ENCODE assay signal across 11 cellular contexts in genomic region chr9:34629492-34629809, GRCh38. TPM values are rescaled to one million over a fixed set of nuclear protein-coding genes. Genes with fewer than 3 reads are reported as not detected.
DNase-seq lines count a peak whose midpoint lies in the region; ATAC-seq and TF ChIP-seq lines count a peak whose summit lies in the region.
"Had no signal": no experiment of that assay in that cellular context is flagged by ENCODE, and none has a peak within 500 bp of the region (broad histone marks: within the 10 kb centered on the region; RNA-seq: fewer than 3 reads in every experiment).

No MANE protein-coding gene starts in this region.

- no peak for ATAC-seq in stimulated activated naive CD8-positive, alpha-beta T cell treated with anti-CD3 and anti-CD28 coated beads, Interleukin-15, amount 100 ng/mL, for 72 hours

- H3K27me3 Mint-ChIP-seq in activated T-cell treated with anti-CD3 and anti-CD28 coated beads, Interleukin-2, amount 50 U/mL, for 24 hours, result peaks cover 58% of the 10 kb centered on the region
- H3K27me3 Mint-ChIP-seq in activated T-helper 1 cell treated with anti-CD3 and anti-CD28 coated beads, Interleukin-12 subunit alpha, Interleukin-12 subunit beta, Interleukin-2, Interleukin-4 antibody, amounts not matched to agents 30 ng/mL and 10 ng/mL and 1 ng/mL, durations not matched to agents 14 hours and 24 hours and 36 hours (ENCODE audit: insufficient read depth), result peaks cover 51% of the 10 kb centered on the region
- H3K27me3 Mint-ChIP-seq in stimulated activated naive CD8-positive, alpha-beta T cell treated with anti-CD3 and anti-CD28 coated beads, Interleukin-15, amount 100 ng/mL, for 72 hours, result peaks cover 65% of the 10 kb centered on the region

- peak overlapping the region; percentile 54 for H3K4me3 ChIP-seq in iPS-20b (ENCODE audit: low read length)

- no peak overlapping the region for H3K9ac ChIP-seq in iPS-20b (ENCODE audit: low read depth, low read length)

- no peak for TF ChIP-seq CTCF in GM10266 (IDR thresholded peaks at IDR 0.05; ENCODE audit: control insufficient read depth, insufficient read depth, low read depth, missing control alignments)

- H3K9me3 Mint-ChIP-seq in activated T-cell treated with anti-CD3 and anti-CD28 coated beads, Interleukin-2, amount 50 U/mL, for 24 hours, result no peaks in the 10 kb centered on the region
- H3K9me3 Mint-ChIP-seq in activated T-helper 1 cell treated with anti-CD3 and anti-CD28 coated beads, Interleukin-12 subunit alpha, Interleukin-12 subunit beta, Interleukin-2, Interleukin-4 antibody, amounts not matched to agents 30 ng/mL and 10 ng/mL and 1 ng/mL, durations not matched to agents 14 hours and 24 hours and 36 hours, result no peaks in the 10 kb centered on the region
- H3K9me3 Mint-ChIP-seq in stimulated activated naive CD8-positive, alpha-beta T cell treated with anti-CD3 and anti-CD28 coated beads, Interleukin-15, amount 100 ng/mL, for 72 hours, result no peaks in the 10 kb centered on the region

- peaks cover 6% of the 10 kb centered on the region for H3K36me3 Mint-ChIP-seq in activated T-cell treated with anti-CD3 and anti-CD28 coated beads, Interleukin-2, amount 50 U/mL, for 24 hours (ENCODE audit: low read depth)
- H3K36me3 Mint-ChIP-seq in activated T-helper 1 cell treated with anti-CD3 and anti-CD28 coated beads, Interleukin-12 subunit alpha, Interleukin-12 subunit beta, Interleukin-2, Interleukin-4 antibody, amounts not matched to agents 30 ng/mL and 10 ng/mL and 1 ng/mL, durations not matched to agents 14 hours and 24 hours and 36 hours (ENCODE audit: low read depth), result peaks cover 20% of the 10 kb centered on the region

- no peak overlapping the region for H3K27ac Mint-ChIP-seq in activated T-cell treated with anti-CD3 and anti-CD28 coated beads, Interleukin-2, amount 50 U/mL, for 24 hours
- H3K27ac Mint-ChIP-seq in activated T-helper 1 cell treated with anti-CD3 and anti-CD28 coated beads, Interleukin-12 subunit alpha, Interleukin-12 subunit beta, Interleukin-2, Interleukin-4 antibody, amounts not matched to agents 30 ng/mL and 10 ng/mL and 1 ng/mL, durations not matched to agents 14 hours and 24 hours and 36 hours, result no peak overlapping the region
- no peak overlapping the region for H3K27ac Mint-ChIP-seq in stimulated activated naive CD8-positive, alpha-beta T cell treated with anti-CD3 and anti-CD28 coated beads, Interleukin-15, amount 100 ng/mL, for 72 hours

- H3K36me3 ChIP-seq in iPS-20b (ENCODE audit: insufficient read depth, low read depth, low read length), result no peaks in the 10 kb centered on the region

- intact Hi-C loops in activated T-helper 1 cell treated with anti-CD3 and anti-CD28 coated beads, Interleukin-12 subunit alpha, Interleukin-12 subunit beta, Interleukin-2, Interleukin-4 antibody, amounts not matched to agents 30 ng/mL and 10 ng/mL and 1 ng/mL, durations not matched to agents 14 hours and 24 hours and 36 hours (cut with micrococcal nuclease), result loop anchor here (1.0 kb wide), 1 partner anchor 17 kb away; the partner anchor contains the start of gene RPP25L

- peaks cover 21% of the 10 kb centered on the region for H3K4me1 Mint-ChIP-seq in activated T-cell treated with anti-CD3 and anti-CD28 coated beads, Interleukin-2, amount 50 U/mL, for 24 hours (ENCODE audit: low read depth)
- peaks cover 22% of the 10 kb centered on the region for H3K4me1 Mint-ChIP-seq in activated T-helper 1 cell treated with anti-CD3 and anti-CD28 coated beads, Interleukin-12 subunit alpha, Interleukin-12 subunit beta, Interleukin-2, Interleukin-4 antibody, amounts not matched to agents 30 ng/mL and 10 ng/mL and 1 ng/mL, durations not matched to agents 14 hours and 24 hours and 36 hours (ENCODE audit: low read depth)
- H3K4me1 Mint-ChIP-seq in stimulated activated naive CD8-positive, alpha-beta T cell treated with anti-CD3 and anti-CD28 coated beads, Interleukin-15, amount 100 ng/mL, for 72 hours, result peaks cover 27% of the 10 kb centered on the region

- H3K27ac ChIP-seq in iPS-20b (ENCODE audit: low read length), result no peak overlapping the region

- DNase-seq in activated T-cell treated with anti-CD3 and anti-CD28 coated beads, Interleukin-2, amount 50 U/mL, for 24 hours, result no peak
- no peak for DNase-seq in activated T-cell treated with anti-CD3 and anti-CD28 coated beads, Interleukin-2, amount 50 U/mL, for 48 hours
- DNase-seq in activated T-helper 1 cell treated with anti-CD3 and anti-CD28 coated beads, Interleukin-12 subunit alpha, Interleukin-12 subunit beta, Interleukin-2, Interleukin-4 antibody, amounts not matched to agents 30 ng/mL and 10 ng/mL and 1 ng/mL, durations not matched to agents 14 hours and 24 hours and 36 hours (ENCODE audit: low spot score), result no peak
- DNase-seq in stimulated activated naive CD8-positive, alpha-beta T cell treated with anti-CD3 and anti-CD28 coated beads, Interleukin-15, amount 100 ng/mL, for 72 hours, result no peak
- DNase-seq in NK-92 (lab: John Stamatoyannopoulos, UW; ENCODE audit: unreplicated experiment) (no peak), OCI-M1 (lab: John Stamatoyannopoulos, UW) (no peak), GM10266 (ENCODE audit: extremely low spot score) (no peak)
- DNase-seq: NCI-H510A treated with DMSO at 0.1 percent for 48 hours had no signal

- H3K27me3 ChIP-seq in iPS-20b (ENCODE audit: insufficient read depth, low read length), result peaks cover 86% of the 10 kb centered on the region

- H3K4me3 Mint-ChIP-seq in activated T-cell treated with anti-CD3 and anti-CD28 coated beads, Interleukin-2, amount 50 U/mL, for 24 hours, result peak overlapping the region; percentile 68
- peak overlapping the region; percentile 74 for H3K4me3 Mint-ChIP-seq in activated T-helper 1 cell treated with anti-CD3 and anti-CD28 coated beads, Interleukin-12 subunit alpha, Interleukin-12 subunit beta, Interleukin-2, Interleukin-4 antibody, amounts not matched to agents 30 ng/mL and 10 ng/mL and 1 ng/mL, durations not matched to agents 14 hours and 24 hours and 36 hours
- peak overlapping the region; percentile 81 for H3K4me3 Mint-ChIP-seq in stimulated activated naive CD8-positive, alpha-beta T cell treated with anti-CD3 and anti-CD28 coated beads, Interleukin-15, amount 100 ng/mL, for 72 hours

- H3K9me3 ChIP-seq in iPS-20b (ENCODE audit: insufficient read depth, low read depth, low read length), result no peaks in the 10 kb centered on the region

- peaks cover 3% of the 10 kb centered on the region; the same call in 1 of the 2 replicates for H3K4me1 ChIP-seq in iPS-20b (ENCODE audit: insufficient read depth, low read length)

RNA-seq across cellular contexts. Expression of gene ARID3C, which starts 0.6 kb away (rescaled TPM):
- total RNA-seq in activated T-helper 1 cell treated with anti-CD3 and anti-CD28 coated beads, Interleukin-12 subunit alpha, Interleukin-12 subunit beta, Interleukin-2, Interleukin-4 antibody, amounts not matched to agents 30 ng/mL and 10 ng/mL and 1 ng/mL, durations not matched to agents 14 hours and 24 hours and 36 hours, result 0.23 TPM in 1 of 2 replicates, not detected in the other
- total RNA-seq: M059J, right cardiac atrium had no signal

RNA-seq across cellular contexts. Expression of gene SIGMAR1, which starts 8.1 kb away (rescaled TPM):
- total RNA-seq in activated T-helper 1 cell treated with anti-CD3 and anti-CD28 coated beads, Interleukin-12 subunit alpha, Interleukin-12 subunit beta, Interleukin-2, Interleukin-4 antibody, amounts not matched to agents 30 ng/mL and 10 ng/mL and 1 ng/mL, durations not matched to agents 14 hours and 24 hours and 36 hours, result 128 and 130 TPM in 2 replicates

RNA-seq across cellular contexts. Expression of gene DCTN3, which starts 9.2 kb away (rescaled TPM):
- total RNA-seq in activated T-helper 1 cell treated with anti-CD3 and anti-CD28 coated beads, Interleukin-12 subunit alpha, Interleukin-12 subunit beta, Interleukin-2, Interleukin-4 antibody, amounts not matched to agents 30 ng/mL and 10 ng/mL and 1 ng/mL, durations not matched to agents 14 hours and 24 hours and 36 hours, result 59.3 and 62.2 TPM in 2 replicates

RNA-seq across cellular contexts. Expression of gene GALT, which starts 17.0 kb away (rescaled TPM):
- total RNA-seq in activated T-helper 1 cell treated with anti-CD3 and anti-CD28 coated beads, Interleukin-12 subunit alpha, Interleukin-12 subunit beta, Interleukin-2, Interleukin-4 antibody, amounts not matched to agents 30 ng/mL and 10 ng/mL and 1 ng/mL, durations not matched to agents 14 hours and 24 hours and 36 hours, result 72.0 and 73.7 TPM in 2 replicates

RNA-seq across cellular contexts. Expression of gene RPP25L, which starts 17.6 kb away (rescaled TPM):
- 37.5 and 40.2 TPM in 2 replicates for total RNA-seq in activated T-helper 1 cell treated with anti-CD3 and anti-CD28 coated beads, Interleukin-12 subunit alpha, Interleukin-12 subunit beta, Interleukin-2, Interleukin-4 antibody, amounts not matched to agents 30 ng/mL and 10 ng/mL and 1 ng/mL, durations not matched to agents 14 hours and 24 hours and 36 hours
